ENCODE assay signal across 8 cellular contexts in the genomic region with DNA sequence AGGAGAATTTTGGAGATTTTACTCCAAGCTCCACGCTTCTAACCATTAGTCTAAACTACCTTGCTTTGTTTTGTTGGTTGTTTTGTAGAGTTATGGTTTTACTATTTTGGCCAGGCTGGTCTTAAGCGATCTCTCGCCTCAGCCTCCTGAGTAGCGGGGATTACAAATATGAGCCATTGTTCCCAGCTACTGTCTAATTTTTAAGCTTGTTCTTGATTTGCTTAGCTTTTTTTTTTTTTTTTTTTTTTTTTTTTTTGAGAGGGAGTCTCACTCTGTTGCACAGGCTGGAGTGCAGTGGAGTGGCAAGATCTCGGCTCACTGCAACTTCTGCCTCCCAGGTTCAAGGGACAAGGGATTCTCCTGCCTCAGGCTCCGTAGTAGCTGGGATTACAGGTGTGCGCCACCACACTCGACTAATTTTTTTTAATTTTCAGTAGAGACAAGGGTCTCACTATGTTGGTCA. TPM values are rescaled to one million over a fixed set of nuclear protein-coding genes. Genes with fewer than 3 reads are reported as not detected.
A peak's percentile ranks its signal among the peaks of the same experiment; 100 is the strongest.
DNase-seq lines count a peak whose midpoint lies in the region; TF ChIP-seq lines count a peak whose summit lies in the region.

No MANE protein-coding gene starts in this region.

- 0 out of 2 replicates have a peak, but pooled peaks cover 6% of the 10 kb centered on the region for H3K4me1 ChIP-seq in HUES48 (ENCODE audit: control insufficient read depth, insufficient read depth, low read length)
- peaks cover 0 to 8% of the 10 kb centered on the region in 2 donors for H3K4me1 ChIP-seq in ascending aorta
- H3K4me1 ChIP-seq in mesendoderm (ENCODE audit: control insufficient read depth, low read depth, low read length): peaks cover 5% of the 10 kb centered on the region

- H3K36me3 ChIP-seq in HUES48 (ENCODE audit: control insufficient read depth, insufficient read depth, low read length): peaks cover 20% of the 10 kb centered on the region; the same call in 1 of the 2 replicates
- H3K36me3 ChIP-seq in ascending aorta: peaks cover 0 to 3% of the 10 kb centered on the region in 2 donors
- H3K36me3 ChIP-seq in mesendoderm (ENCODE audit: control insufficient read depth, insufficient read depth, low read length): no peaks in the 10 kb centered on the region

- peaks cover 19% of the 10 kb centered on the region for H3K79me1 ChIP-seq in mesendoderm (ENCODE audit: low read length)

- H3K9me3 ChIP-seq in HUES48 (ENCODE audit: control insufficient read depth, insufficient read depth, low read length): no peaks in the 10 kb centered on the region
- no peaks in the 10 kb centered on the region for H3K9me3 ChIP-seq in ascending aorta

- no peak overlapping the region for H2BK15ac ChIP-seq in mesendoderm (replicated peaks; ENCODE audit: low read depth)

- H4K5ac ChIP-seq in mesendoderm (ENCODE audit: low read length): no peak overlapping the region

- H3K18ac ChIP-seq in mesendoderm (ENCODE audit: low read length): no peak overlapping the region

- H3K56ac ChIP-seq in mesendoderm (ENCODE audit: low read length): no peak overlapping the region

- no CpG with 5 or more reads among the region's 8 CpGs for WGBS in mesendoderm (ENCODE audit: extremely low coverage, insufficient coverage, low lambda C conversion rate)

- no peak overlapping the region for H3K4ac ChIP-seq in mesendoderm (ENCODE audit: low read depth, low read length)

- intact Hi-C loops in ascending aorta (cut with DNase I): loop anchor here (1.0 to 2.0 kb wide), 3 partner anchors 28 to 521 kb away; a partner anchor contains a TSS

- no peak overlapping the region for H4K8ac ChIP-seq in mesendoderm (ENCODE audit: low read depth, low read length)

- peak overlapping the region; percentile 82 for H3K27ac ChIP-seq in HUES48 (ENCODE audit: low read depth, low read length)
- H3K27ac ChIP-seq in ascending aorta: peak overlapping the region; percentile 77 to 88
- no peak overlapping the region for H3K27ac ChIP-seq in mesendoderm (ENCODE audit: low read depth, low read length)

- peaks cover 37% of the 10 kb centered on the region for H3K79me2 ChIP-seq in mesendoderm (ENCODE audit: control insufficient read depth, insufficient read depth, low read length)

- DNase-seq in DMS 273 (lab: John Stamatoyannopoulos, UW; ENCODE audit: unreplicated experiment): peak; percentile 68
- DNase-seq in DMS 273 treated with DMSO at 0.1 percent for 48 hours (lab: John Stamatoyannopoulos, UW): no peak
- no peak for DNase-seq in ascending aorta (ENCODE audit: low spot score in 2 of 2)
- peak; percentile 44 for DNase-seq in mesendoderm
- DNase-seq in globus pallidus (ENCODE audit: low spot score): no peak
- DNase-seq in central memory CD4-positive, alpha-beta T cell: no peak
- DNase-seq in epidermal melanocyte (ENCODE audit: insufficient read length, low spot score): no peak

- H3K27me3 ChIP-seq in HUES48 (ENCODE audit: control insufficient read depth, insufficient read depth, low read length) (no peaks in the 10 kb centered on the region), ascending aorta (no peaks in the 10 kb centered on the region), mesendoderm (ENCODE audit: insufficient read depth, low read length, poor library complexity) (no peaks in the 10 kb centered on the region)

- no peak overlapping the region for H3K9ac ChIP-seq in HUES48 (ENCODE audit: low read depth, low read length)
- H3K9ac ChIP-seq in mesendoderm (ENCODE audit: low read length): no peak overlapping the region

- no peak overlapping the region for H2BK120ac ChIP-seq in mesendoderm (ENCODE audit: low read depth, low read length)

- no peak overlapping the region for H2AK5ac ChIP-seq in mesendoderm (ENCODE audit: low read length)

- no peak overlapping the region for H3K4me2 ChIP-seq in mesendoderm (ENCODE audit: low read length)

- H2BK5ac ChIP-seq in mesendoderm (ENCODE audit: low read length): no peak overlapping the region

- TF ChIP-seq CTCF in ascending aorta (IDR thresholded peaks at IDR 0.05): no peak

- H3K4me3 ChIP-seq in HUES48 (ENCODE audit: low read depth, low read length): peak overlapping the region; percentile 76
- H3K4me3 ChIP-seq in ascending aorta: peak overlapping the region; percentile 52 to 78
- H3K4me3 ChIP-seq in mesendoderm (ENCODE audit: low read length): no peak overlapping the region

- H3K23ac ChIP-seq in mesendoderm (ENCODE audit: low read length): no peak overlapping the region

RNA-seq across cellular contexts. Expression of a gene that starts 28.5 kb away (rescaled TPM):
- total RNA-seq in ascending aorta: not detected
- polyA plus RNA-seq in mesendoderm (2013, experiment 1 of 2): 0.29 TPM
- 0.35 TPM for polyA plus RNA-seq in mesendoderm (2013, experiment 2 of 2)

RNA-seq across cellular contexts. Expression of a gene that starts 39.8 kb away (rescaled TPM):
- total RNA-seq in ascending aorta: 57.6 TPM
- polyA plus RNA-seq in mesendoderm (2013, experiment 1 of 2): 44.4 TPM
- 43.9 TPM for polyA plus RNA-seq in mesendoderm (2013, experiment 2 of 2)

RNA-seq across cellular contexts. Expression of a gene that starts 40.1 kb away (rescaled TPM):
- total RNA-seq in ascending aorta: 51.1 TPM
- 14.8 TPM for polyA plus RNA-seq in mesendoderm (2013, experiment 1 of 2)
- 14.7 TPM for polyA plus RNA-seq in mesendoderm (2013, experiment 2 of 2)

Comparison
In these comparisons a context has a peak if more than half of its experiments do, and no peak if none do; other contexts are left out.
1. DNase-seq: peak in DMS 273 (single experiment) and mesendoderm (single experiment); none in DMS 273 treated with DMSO at 0.1 percent for 48 hours (single experiment), ascending aorta (0 of 2), globus pallidus (single experiment), central memory CD4-positive, alpha-beta T cell (single experiment) and epidermal melanocyte (single experiment).